In genomic region chr6:28944412-28945006, GRCh38 we compare ENCODE assay signal across 8 cellular contexts. TPM values are rescaled to one million over a fixed set of nuclear protein-coding genes. Genes with fewer than 3 reads are reported as not detected.
DNase-seq lines count a peak whose midpoint lies in the region; ATAC-seq, FAIRE-seq and TF ChIP-seq lines count a peak whose summit lies in the region.

No MANE protein-coding gene starts in this region.

- H3K9ac ChIP-seq in endothelial cell of umbilical vein (replicated peaks; ENCODE audit: extremely low read depth, insufficient read depth, low read length): peak overlapping the region; percentile 79

- no TSS peak for BruUV-seq in endothelial cell of umbilical vein (replicated peaks; lab: Mats Ljungman, UMichigan)

- no peak for ATAC-seq in HG03108 (IDR thresholded peaks at IDR 0.05; ENCODE audit: unreplicated experiment)

- H3K79me2 ChIP-seq in endothelial cell of umbilical vein (ENCODE audit: control insufficient read depth, insufficient read depth, low read length): no peaks in the 10 kb centered on the region

- CTCF ChIA-PET in AG04450 (lab: Charles Lee): interaction anchor here (1.7 kb wide), 1 partner anchor 105 kb away, joined by 4 read pairs; no protein-coding TSS in a partner anchor
- CTCF ChIA-PET in HEK293 (lab: Yijun Ruan, JAX): interaction anchor here (0.8 to 1.6 kb wide), 2 partner anchors 21 to 35 kb away, joined by 4 read pairs; partner anchors contain the start of gene TRIM27
- CTCF ChIA-PET in endothelial cell of umbilical vein (lab: Charles Lee): interaction anchor here (1.0 kb wide), 1 partner anchor 72 kb away, joined by 3 read pairs; no protein-coding TSS in a partner anchor

- H3K4me3 ChIP-seq in AG04450 (ENCODE audit: low read depth, low read length): peak overlapping the region; percentile 65
- H3K4me3 ChIP-seq in HEK293 (ENCODE audit: low read depth, low read length): peak overlapping the region; percentile 72
- H3K4me3 ChIP-seq in endothelial cell of umbilical vein (replicated peaks in 1 of 3; ENCODE audit: insufficient read depth in 1 of 3, low read depth in 1 of 3, low read length in 3 of 3): peak overlapping the region; percentile 38 to 87 (median 84)

- peak; percentile 77 for FAIRE-seq in endothelial cell of umbilical vein (lab: Jason Lieb, UNC)

- H4K20me1 ChIP-seq in endothelial cell of umbilical vein (replicated peaks; ENCODE audit: control insufficient read depth, extremely low read depth, insufficient read depth, low read length): no peaks in the 10 kb centered on the region

- peak overlapping the region; percentile 95 for H2AFZ ChIP-seq in endothelial cell of umbilical vein (ENCODE audit: low read depth, low read length)

- dilution Hi-C loops in endothelial cell of umbilical vein (cut with MboI; ENCODE audit: extremely low pct_ligation_motif_present, low sequenced_read_pairs): no loop called here

- no peaks in the 10 kb centered on the region for H3K9me3 ChIP-seq in AG04450 (ENCODE audit: control insufficient read depth, insufficient read depth, low read length)
- H3K9me3 ChIP-seq in HEK293 (ENCODE audit: control insufficient read depth, insufficient read depth, low read depth, low read length): no peaks in the 10 kb centered on the region
- H3K9me3 ChIP-seq in endothelial cell of umbilical vein (replicated peaks; ENCODE audit: control insufficient read depth, insufficient read depth, low read length): no peaks in the 10 kb centered on the region

- H3K4me1 ChIP-seq in HEK293 (ENCODE audit: control insufficient read depth, insufficient read depth, low read length) (no peaks in the 10 kb centered on the region), endothelial cell of umbilical vein (ENCODE audit: control insufficient read depth, extremely low read depth, insufficient read depth, low read length) (peaks cover 20% of the 10 kb centered on the region)

- H3K27me3 ChIP-seq in AG04450 (ENCODE audit: control insufficient read depth, insufficient read depth, low read length): no peaks in the 10 kb centered on the region
- no peaks in the 10 kb centered on the region for H3K27me3 ChIP-seq in endothelial cell of umbilical vein (ENCODE audit: control insufficient read depth in 2 of 2, insufficient read depth in 2 of 2, low read length in 2 of 2)

- H3K4me2 ChIP-seq in endothelial cell of umbilical vein (ENCODE audit: insufficient read depth, low read length): peak overlapping the region; percentile 96

- intact Hi-C loops in endothelial cell of umbilical vein (cut with micrococcal nuclease): loop anchor here (2.0 to 5.0 kb wide), 4 partner anchors 156 to 402 kb away; no protein-coding TSS in a partner anchor

- DNase-seq in AG04450 (ENCODE audit: low read depth, low spot score): peak; percentile 66
- DNase-seq in NOMO-1 (lab: John Stamatoyannopoulos, UW; ENCODE audit: unreplicated experiment in 2 of 2): peak; percentile 71 to 74
- peak; percentile 67 for DNase-seq in activated CD8-positive, alpha-beta memory T cell treated with anti-CD3 and anti-CD28 coated beads, Interleukin-2, amount 50 U/mL, for 4 hours
- DNase-seq in endothelial cell of umbilical vein (ENCODE audit: low read depth, low spot score): peak; percentile 89
- peak; percentile 68 for DNase-seq in middle frontal gyrus (ENCODE audit: extremely low spot score, low spot score)
- peak; percentile 51 to 56 for DNase-seq in stimulated activated CD8-positive, alpha-beta memory T cell treated with anti-CD3 and anti-CD28 coated beads, Interleukin-4, amount 100 ng/mL, for 4 hours (ENCODE audit: low read depth in 2 of 2, low spot score in 1 of 2)

- POLR2A ChIA-PET in AG04450 (lab: Yijun Ruan, JAX) (no interaction called here), HEK293 (lab: Yijun Ruan, JAX) (no interaction called here), endothelial cell of umbilical vein (lab: Charles Lee) (no interaction called here)

- TF ChIP-seq CTCF in AG04450 (IDR thresholded peaks at IDR 0.05; ENCODE audit: low read depth, low read length) (no peak), HEK293 (tag by site-specific recombination; IDR thresholded peaks at IDR 0.05) (no peak), endothelial cell of umbilical vein (IDR thresholded peaks at IDR 0.05; ENCODE audit: extremely low read depth in 1 of 2, insufficient read depth in 1 of 2, low read depth in 1 of 2, low read length in 2 of 2) (no peak)

- TF ChIP-seq POLR2A in endothelial cell of umbilical vein (IDR thresholded peaks at IDR 0.05; ENCODE audit: low read depth, low read length): no peak

- no peaks in the 10 kb centered on the region for H3K9me1 ChIP-seq in endothelial cell of umbilical vein (replicated peaks; ENCODE audit: control insufficient read depth, extremely low read depth, insufficient read depth, low read length)

- H3K27ac ChIP-seq in AG04450 (ENCODE audit: low read depth, low read length) (peak overlapping the region; percentile 50), HEK293 (ENCODE audit: extremely low read depth, low read depth, low read length) (peak overlapping the region; percentile 27), endothelial cell of umbilical vein (ENCODE audit: insufficient read depth, low read depth, low read length) (peak overlapping the region; percentile 64)

- no peaks in the 10 kb centered on the region for H3K36me3 ChIP-seq in HEK293 (ENCODE audit: control insufficient read depth in 2 of 2, insufficient read depth in 1 of 2, low read length in 2 of 2)
- H3K36me3 ChIP-seq in endothelial cell of umbilical vein (ENCODE audit: control insufficient read depth in 2 of 2, extremely low read depth in 1 of 2, insufficient read depth in 2 of 2, low read length in 2 of 2): no peaks in the 10 kb centered on the region

TF ChIP-seq in HEK293, 187 proteins besides CTCF, POLR2A, EP300 and RAD21 (continues in another document):
- TF ChIP-seq ZNF404 (tag by site-specific recombination; IDR thresholded peaks at IDR 0.05) (no peak), ZBTB7A (tag by site-specific recombination; IDR thresholded peaks at IDR 0.05; ENCODE audit: low read depth) (no peak), KLF17 (tag by site-specific recombination; IDR thresholded peaks at IDR 0.05) (peak; percentile 76; the same call in 1 of the 2 replicates), KLF9 (tag by site-specific recombination; IDR thresholded peaks at IDR 0.05; ENCODE audit: low read depth) (no peak), ZSCAN23 (tag by site-specific recombination; IDR thresholded peaks at IDR 0.05) (no peak)

TF ChIP-seq in endothelial cell of umbilical vein, 7 proteins besides CTCF, POLR2A, EP300 and RAD21:
- TF ChIP-seq FOS (IDR thresholded peaks at IDR 0.05; ENCODE audit: borderline replicate concordance, insufficient read depth, low read length) (no peak), GATA2 (IDR thresholded peaks at IDR 0.05; ENCODE audit: insufficient read depth, insufficient read length, low read depth, low read length) (peak; percentile 26)
TF ChIP-seq in endothelial cell of umbilical vein: peak in this region for 1.

RNA-seq across cellular contexts. Expression of gene TRIM27, which starts 20.7 kb away (rescaled TPM):
- polyA plus RNA-seq in AG04450 (2011; rRNA removed) (62.0 and 73.8 TPM in 2 replicates), endothelial cell of umbilical vein (67.1 and 71.9 TPM in 2 replicates)
- 89.7 and 93.0 TPM in 2 replicates for polyA minus RNA-seq in AG04450 (2011; rRNA and poly(A)+ RNA removed)
- total RNA-seq in endothelial cell of umbilical vein: 67.5 and 69.2 TPM in 2 replicates
- polyA plus RNA-seq in endothelial cell of umbilical vein (2011; cell fraction: cytosol; rRNA removed): 46.7 and 47.8 TPM in 2 replicates
- 101 and 124 TPM in 2 replicates for polyA plus RNA-seq in endothelial cell of umbilical vein (2011; cell fraction: nucleus; rRNA removed)
- polyA plus RNA-seq in endothelial cell of umbilical vein (2012): 38.5 and 44.5 TPM in 2 replicates
- polyA minus RNA-seq in endothelial cell of umbilical vein: 97.6 and 98.7 TPM in 2 replicates
- polyA minus RNA-seq in endothelial cell of umbilical vein (2011; cell fraction: cytosol; rRNA and poly(A)+ RNA removed): 76.8 TPM
- polyA minus RNA-seq in endothelial cell of umbilical vein (2011; cell fraction: nucleus; rRNA and poly(A)+ RNA removed): 57.8 and 68.6 TPM in 2 replicates
